ENCODE assay signal across 27 cellular contexts in genomic region chr5:64312496-64312895, GRCh38.
"Had no signal": no experiment of that assay in that cellular context is flagged by ENCODE, and none has a peak within 500 bp of the region (broad histone marks: within the 10 kb centered on the region; RNA-seq: fewer than 3 reads in every experiment).

No MANE protein-coding gene starts in this region.

- ATAC-seq: activated CD4-positive, CD25-positive, alpha-beta regulatory T cell treated with anti-CD3 and anti-CD28 coated beads, Interleukin-2, amount 50 U/mL, for 24 hours; activated CD8-positive, alpha-beta T cell treated with anti-CD3 and anti-CD28 coated beads for 36 hours; activated T-cell treated with anti-CD3 and anti-CD28 coated beads, Interleukin-2, amount 50 U/mL, for 4 hours; activated T-helper 17 cell treated with anti-CD3 and anti-CD28 coated beads, Interleukin-2, amount 50 U/mL, for 72 hours; esophagus mucosa; foreskin keratinocyte; gastroesophageal sphincter; heart right ventricle; T-helper 17 cell had no signal

- H3K4me3 ChIP-seq: coronary artery, dorsolateral prefrontal cortex, gastroesophageal sphincter, heart right ventricle had no signal

- DNase-seq: activated B cell treated with CpG ODN at 0.5 μM for 24 hours; activated CD4-positive, alpha-beta T cell treated with anti-CD3 and anti-CD28 coated beads for 48 hours; activated CD4-positive, alpha-beta T cell treated with anti-CD3 and anti-CD28 coated beads, Interleukin-2, amount 50 U/mL, for 1 hour; activated CD4-positive, alpha-beta T cell treated with anti-CD3 and anti-CD28 coated beads, Interleukin-2, amount 50 U/mL, for 48 hours; activated CD8-positive, alpha-beta memory T cell treated with anti-CD3 and anti-CD28 coated beads for 24 hours; activated CD8-positive, alpha-beta T cell treated with anti-CD3 and anti-CD28 coated beads for 36 hours; activated effector memory CD4-positive, alpha-beta T cell treated with Interleukin-2 at 50 U/mL for 16 hours; activated gamma-delta T cell treated with Interleukin-2 at 50 U/mL for 16 hours; activated naive CD4-positive, alpha-beta T cell treated with anti-CD3 and anti-CD28 coated beads, Interleukin-2, amount 50 U/mL, for 16 hours; activated naive CD4-positive, alpha-beta T cell treated with Interleukin-2 at 50 U/mL for 16 hours; activated T-cell treated with anti-CD3 and anti-CD28 coated beads, Interleukin-2, amount 50 U/mL, for 4 hours; amniotic stem cell; anterior cingulate cortex; brain microvascular endothelial cell; dorsolateral prefrontal cortex; effector memory CD4-positive, alpha-beta T cell; endodermal cell; foreskin keratinocyte; heart right ventricle; T-helper 17 cell; T1000; WERI-Rb-1 had no signal

- H3K27ac ChIP-seq: brain microvascular endothelial cell, coronary artery, dorsolateral prefrontal cortex, foreskin keratinocyte, gastroesophageal sphincter, heart right ventricle, WERI-Rb-1 had no signal

- H3K36me3 ChIP-seq: brain microvascular endothelial cell, gastroesophageal sphincter, heart right ventricle, WERI-Rb-1 had no signal

- H3K4me1 ChIP-seq: foreskin keratinocyte, gastroesophageal sphincter had no signal

- H3K27me3 ChIP-seq: brain microvascular endothelial cell, dorsolateral prefrontal cortex, foreskin keratinocyte, gastroesophageal sphincter, heart right ventricle had no signal

- H3K9me3 ChIP-seq: gastroesophageal sphincter, heart right ventricle had no signal
